Comparison of ENCODE assay signal across 8 cellular contexts in genomic region chr9:113406873-113407511, GRCh38. TPM values are rescaled to one million over a fixed set of nuclear protein-coding genes. Genes with fewer than 3 reads are reported as not detected.
DNase-seq lines count a peak whose midpoint lies in the region; ATAC-seq and TF ChIP-seq lines count a peak whose summit lies in the region.
"Not testable (repeated sequence)": the region's sequence is repeated elsewhere in the genome, so short reads cannot be mapped to it uniquely, and the experiment has no call there.

No MANE protein-coding gene starts in this region.

- H4K20me1 ChIP-seq in HCT116 (ENCODE audit: insufficient read depth): not testable (repeated sequence)

- DNase-seq in DMS79 (lab: John Stamatoyannopoulos, UW) (peak; percentile 44), HCT116 (ENCODE audit: low read depth, low spot score) (peak; percentile 48), NCI-H1694 (lab: John Stamatoyannopoulos, UW) (peak; percentile 48), fibroblast of peridontal ligament (ENCODE audit: extremely low read depth) (peak; percentile 83)
- peak; percentile 35 for DNase-seq in activated gamma-delta T cell treated with anti-CD3 and anti-CD28 coated beads, Interleukin-2, amount 50 U/mL, for 16 hours (ENCODE audit: low read depth)
- peak; percentile 22 to 73 (median 50) for DNase-seq in naive thymus-derived CD8-positive, alpha-beta T cell

- peaks cover 33% of the 10 kb centered on the region for H3K79me2 ChIP-seq in HCT116 (ENCODE audit: insufficient read depth, low read length)

- not testable (repeated sequence) for TF ChIP-seq RAD21 in HCT116 (IDR thresholded peaks at IDR 0.05; ENCODE audit: low read depth)

- H3K27ac ChIP-seq in HCT116 (ENCODE audit: low read depth, low read length): not testable (repeated sequence)

- BruUV-seq in HCT116 (replicated peaks; lab: Mats Ljungman, UMichigan): not testable (repeated sequence)

- not testable (repeated sequence) for H3K9me2 ChIP-seq in HCT116 (ENCODE audit: insufficient read depth)

- peaks cover 12 to 20% of the 10 kb centered on the region in 2 experiments; a peak in 3 of 4 replicates for H3K36me3 ChIP-seq in HCT116 (ENCODE audit: control insufficient read depth in 1 of 2, insufficient read depth in 2 of 2, low read length in 2 of 2)

- H3K4me1 Mint-ChIP-seq in naive thymus-derived CD8-positive, alpha-beta T cell: peaks cover 20 to 50% (median 36%) of the 10 kb centered on the region in 4 donors
- H3K4me1 Mint-ChIP-seq in stimulated activated naive CD8-positive, alpha-beta T cell treated with anti-CD3 and anti-CD28 coated beads, Interleukin-15, Interleukin-2, amounts not matched to agents 100 ng/mL and 50 ng/mL, for 24 hours (ENCODE audit: low read depth): peaks cover 40% of the 10 kb centered on the region

- peaks cover 0 to 32% (median 4%) of the 10 kb centered on the region in 3 donors for H3K36me3 Mint-ChIP-seq in naive thymus-derived CD8-positive, alpha-beta T cell
- peaks cover 37% of the 10 kb centered on the region for H3K36me3 Mint-ChIP-seq in stimulated activated naive CD8-positive, alpha-beta T cell treated with anti-CD3 and anti-CD28 coated beads, Interleukin-15, Interleukin-2, amounts not matched to agents 100 ng/mL and 50 ng/mL, for 24 hours (ENCODE audit: low read depth)

- POLR2A ChIA-PET in HCT116 (lab: Charles Lee): not testable (repeated sequence)
- POLR2A ChIA-PET in naive thymus-derived CD8-positive, alpha-beta T cell (lab: Charles Lee): interaction anchor here (1.1 to 1.2 kb wide), 2 partner anchors 30 to 132 kb away, joined by 4 read pairs; partner anchors contain the start of genes CDC26 and HDHD3

- H3K4me1 ChIP-seq in HCT116 (ENCODE audit: control insufficient read depth in 1 of 2, insufficient read depth in 2 of 2, low read length in 2 of 2): peaks cover 6 to 17% of the 10 kb centered on the region in 2 experiments

- H3K4me3 Mint-ChIP-seq in naive thymus-derived CD8-positive, alpha-beta T cell: peak overlapping the region in 9 of 10 donors; percentile 38 to 94 (median 72)
- peak overlapping the region; percentile 1 for H3K4me3 Mint-ChIP-seq in stimulated activated naive CD8-positive, alpha-beta T cell treated with anti-CD3 and anti-CD28 coated beads, Interleukin-15, Interleukin-2, amounts not matched to agents 100 ng/mL and 50 ng/mL, for 24 hours

- H3K27ac Mint-ChIP-seq in naive thymus-derived CD8-positive, alpha-beta T cell: peak overlapping the region; percentile 51 to 95 (median 83)
- H3K27ac Mint-ChIP-seq in stimulated activated naive CD8-positive, alpha-beta T cell treated with anti-CD3 and anti-CD28 coated beads, Interleukin-15, Interleukin-2, amounts not matched to agents 100 ng/mL and 50 ng/mL, for 24 hours: peak overlapping the region; percentile 59

- peak in 2 of 3 experiments; percentile 61 to 75; a peak in 4 of 6 replicates for TF ChIP-seq CTCF in HCT116 (IDR thresholded peaks at IDR 0.05 in 2 of 3, conservative IDR thresholded peaks at IDR 0.05 in 1 of 3; ENCODE audit: borderline replicate concordance in 1 of 3, insufficient read depth in 1 of 3, low read depth in 2 of 3, low read length in 2 of 3)

- RAD21 ChIA-PET in HCT116 (lab: Charles Lee; ENCODE audit: low non-redundant PET in 1 of 2, low total read pairs in 2 of 2, uncharacterized antibody in 2 of 2, unreplicated experiment in 2 of 2): interaction anchor here in 1 of 2 experiments (1.0 kb wide), 1 partner anchor 251 kb away, joined by 3 read pairs; no protein-coding TSS in a partner anchor

- not testable (repeated sequence) for H3K27me3 ChIP-seq in HCT116 (ENCODE audit: insufficient read depth, low read length)

- H3K9ac ChIP-seq in HCT116 (ENCODE audit: low read length): not testable (repeated sequence)

- H3K9me3 ChIP-seq in HCT116 (ENCODE audit: control insufficient read depth in 1 of 2, insufficient read depth in 1 of 2, low read depth in 1 of 2, low read length in 2 of 2): not testable (repeated sequence)

- intact Hi-C loops in HCT116 (cut with micrococcal nuclease): loop anchor here (1.0 kb wide), 2 partner anchors 98 to 133 kb away; no protein-coding TSS in a partner anchor

- ATAC-seq in HCT116: peak; percentile 46
- peak; percentile 49 for ATAC-seq in SK-N-SH treated with all-trans-retinoic acid at 6 μM for 48 hours
- ATAC-seq in naive thymus-derived CD8-positive, alpha-beta T cell: peak in 1 of 2 donors; percentile 13

- H3K4me3 ChIP-seq in HCT116 (replicated peaks in 1 of 2; ENCODE audit: low read depth in 1 of 2, low read length in 2 of 2): not testable (repeated sequence)

- not testable (repeated sequence) for H3K4me2 ChIP-seq in HCT116 (ENCODE audit: low read length)

- not testable (repeated sequence) for H3K9me3 Mint-ChIP-seq in naive thymus-derived CD8-positive, alpha-beta T cell; stimulated activated naive CD8-positive, alpha-beta T cell treated with anti-CD3 and anti-CD28 coated beads, Interleukin-15, Interleukin-2, amounts not matched to agents 100 ng/mL and 50 ng/mL, for 24 hours

- H2AFZ ChIP-seq in HCT116 (ENCODE audit: low read depth, low read length, poor library complexity, severe bottlenecking): not testable (repeated sequence)

- TF ChIP-seq POLR2A in HCT116 (IDR thresholded peaks at IDR 0.05; ENCODE audit: borderline replicate concordance, extremely low read depth, insufficient read depth, insufficient read length): not testable (repeated sequence)

- CTCF ChIA-PET in HCT116 (lab: Charles Lee): not testable (repeated sequence)

- H3K27me3 Mint-ChIP-seq in naive thymus-derived CD8-positive, alpha-beta T cell; stimulated activated naive CD8-positive, alpha-beta T cell treated with anti-CD3 and anti-CD28 coated beads, Interleukin-15, Interleukin-2, amounts not matched to agents 100 ng/mL and 50 ng/mL, for 24 hours: not testable (repeated sequence)

TF ChIP-seq in HCT116, 20 proteins besides CTCF, POLR2A, EP300 and RAD21:
- peak; percentile 29 for TF ChIP-seq YY1 (IDR thresholded peaks at IDR 0.05; ENCODE audit: extremely low read depth, insufficient replicate concordance, low read depth, low read length)

RNA-seq across cellular contexts. Expression of gene POLE3, which starts 3.5 kb away (rescaled TPM):
- 65.1 TPM for total RNA-seq in HCT116 (2021; ENCODE audit: unreplicated experiment)
- 31.3 and 38.8 TPM in 2 replicates for polyA plus RNA-seq in HCT116 (2012)
- total RNA-seq in naive thymus-derived CD8-positive, alpha-beta T cell: 10 to 100 TPM; 59.5 to 64.2 TPM
- 100 to 1,000 TPM; 116 to 138 (median 125) TPM for polyA plus RNA-seq in naive thymus-derived CD8-positive, alpha-beta T cell

RNA-seq across cellular contexts. Expression of gene C9orf43, which starts 3.6 kb away (rescaled TPM):
- 0.71 TPM for total RNA-seq in HCT116 (2021; ENCODE audit: unreplicated experiment)
- 0.26 and 0.77 TPM in 2 replicates for polyA plus RNA-seq in HCT116 (2012)
- total RNA-seq in naive thymus-derived CD8-positive, alpha-beta T cell: 1 to 10 TPM; 1.1 to 1.2 TPM
- under 1 TPM in 2 of 3 donors, not detected in 1; 0.55 to 0.81 TPM for polyA plus RNA-seq in naive thymus-derived CD8-positive, alpha-beta T cell

RNA-seq across cellular contexts. Expression of gene ALAD, which starts 5.9 kb away (rescaled TPM):
- total RNA-seq in HCT116 (2021; ENCODE audit: unreplicated experiment): 14.0 TPM
- 15.1 and 15.7 TPM in 2 replicates for polyA plus RNA-seq in HCT116 (2012)
- total RNA-seq in naive thymus-derived CD8-positive, alpha-beta T cell: 10 to 100 TPM; 45.7 to 47.1 TPM
- 10 to 100 TPM; 19.2 to 29.4 (median 21.2) TPM for polyA plus RNA-seq in naive thymus-derived CD8-positive, alpha-beta T cell

RNA-seq across cellular contexts. Expression of gene HDHD3, which starts 30.2 kb away (rescaled TPM):
- total RNA-seq in HCT116 (2021; ENCODE audit: unreplicated experiment): 21.8 TPM
- 22.8 and 23.8 TPM in 2 replicates for polyA plus RNA-seq in HCT116 (2012)
- 10 to 100 TPM; 26.2 to 26.5 TPM for total RNA-seq in naive thymus-derived CD8-positive, alpha-beta T cell
- polyA plus RNA-seq in naive thymus-derived CD8-positive, alpha-beta T cell: 10 to 100 TPM; 24.1 to 45.2 (median 35.1) TPM

RNA-seq across cellular contexts. Expression of gene RGS3, which starts 56.5 kb away (rescaled TPM):
- total RNA-seq in HCT116 (2021; ENCODE audit: unreplicated experiment): 39.4 TPM
- 35.0 and 42.5 TPM in 2 replicates for polyA plus RNA-seq in HCT116 (2012)
- 10 to 100 TPM; 27.8 to 29.5 TPM for total RNA-seq in naive thymus-derived CD8-positive, alpha-beta T cell
- 10 to 100 TPM; 17.9 to 33.4 (median 26.1) TPM for polyA plus RNA-seq in naive thymus-derived CD8-positive, alpha-beta T cell
